7 cellular contexts compared by ENCODE assay signal in the genomic region with DNA sequence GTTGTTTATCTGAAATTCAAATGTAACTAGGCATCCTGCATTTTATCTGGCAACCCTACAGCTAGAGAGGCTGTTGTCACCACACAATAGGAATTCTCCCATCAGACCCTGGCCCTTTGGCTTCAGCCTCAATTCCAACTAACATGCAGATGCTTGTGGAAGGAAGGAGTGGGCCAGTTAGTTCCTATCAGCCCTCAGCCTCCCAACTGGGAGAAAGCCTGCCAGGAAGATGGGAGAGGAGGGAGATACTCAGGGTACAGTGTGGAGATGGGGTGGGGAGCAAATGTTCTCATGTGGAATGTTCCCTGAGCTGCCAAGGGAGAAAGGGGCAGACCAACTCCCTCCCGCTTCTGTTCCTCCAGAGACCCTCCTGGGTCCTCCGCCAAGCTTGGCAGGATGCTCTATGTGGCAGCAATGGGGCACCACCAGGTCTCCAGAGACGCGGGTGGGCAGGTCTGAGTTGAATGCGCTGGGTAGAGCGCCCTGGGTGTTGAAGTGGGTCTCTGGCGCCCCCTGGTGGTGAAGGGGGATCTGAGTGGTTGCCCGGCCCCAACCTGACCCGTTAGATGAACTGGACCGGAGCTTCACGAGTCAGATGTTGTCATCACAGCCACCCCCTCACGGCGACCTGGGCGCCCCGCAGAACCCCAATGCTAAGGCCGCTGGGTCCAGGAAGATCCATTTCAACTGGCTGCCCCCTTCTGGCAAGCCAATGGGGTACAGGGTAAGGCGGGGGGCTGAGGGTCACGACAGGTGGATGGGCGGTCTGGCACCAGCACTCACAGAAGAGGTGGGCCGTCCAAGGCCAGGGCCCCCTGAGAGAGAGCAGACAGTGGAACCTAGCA. TPM values are rescaled to one million over a fixed set of nuclear protein-coding genes. Genes with fewer than 3 reads are reported as not detected.
DNase-seq lines count a peak whose midpoint lies in the region; ATAC-seq, FAIRE-seq and TF ChIP-seq lines count a peak whose summit lies in the region.

No MANE protein-coding gene starts in this region.

- H3K36me3 Mint-ChIP-seq in activated naive CD8-positive, alpha-beta T cell treated with anti-CD3 and anti-CD28 coated beads for 36 hours = no peaks in the 10 kb centered on the region

- H3K9ac ChIP-seq in SU-DHL-6 (ENCODE audit: low read length) = no peak overlapping the region; the same call in 1 of the 2 replicates

- H3K27me3 Mint-ChIP-seq in activated naive CD8-positive, alpha-beta T cell treated with anti-CD3 and anti-CD28 coated beads for 36 hours = peaks cover 4% of the 10 kb centered on the region

- H3K27me3 ChIP-seq in SU-DHL-6 (ENCODE audit: low read length) = no peaks in the 10 kb centered on the region
- H3K27me3 ChIP-seq in prostate gland (replicated peaks; ENCODE audit: insufficient read depth) = no peaks in the 10 kb centered on the region

- peaks cover 4% of the 10 kb centered on the region; the same call in 1 of the 2 replicates for H3F3A ChIP-seq in SU-DHL-6 (ENCODE audit: insufficient read depth)

- no peaks in the 10 kb centered on the region for H3K9me3 ChIP-seq in SU-DHL-6 (ENCODE audit: insufficient read depth, low read length)
- H3K9me3 ChIP-seq in prostate gland = no peaks in the 10 kb centered on the region

- H3K4me1 Mint-ChIP-seq in activated naive CD8-positive, alpha-beta T cell treated with anti-CD3 and anti-CD28 coated beads for 36 hours = peaks cover 11% of the 10 kb centered on the region

- H3K27ac ChIP-seq in SU-DHL-6 (ENCODE audit: low read depth, low read length) = no peak overlapping the region
- peak overlapping the region; percentile 30 to 58 for H3K27ac ChIP-seq in prostate gland

- no peak overlapping the region for H2AFZ ChIP-seq in SU-DHL-6 (ENCODE audit: low read depth, low read length, severe bottlenecking)

- H3K4me2 ChIP-seq in SU-DHL-6 (ENCODE audit: low read depth, low read length, poor library complexity, severe bottlenecking) = no peak overlapping the region

- no peaks in the 10 kb centered on the region for H3K4me1 ChIP-seq in prostate gland (replicated peaks)

- TF ChIP-seq CTCF in SU-DHL-6 (IDR thresholded peaks at IDR 0.05; ENCODE audit: insufficient read depth, low read length, poor library complexity, severe bottlenecking) (peak; percentile 90), prostate gland (IDR thresholded peaks at IDR 0.05) (peak; percentile 93 to 98 (median 94))

- peak; percentile 82 for DNase-seq in GM12892 (ENCODE audit: insufficient read length)
- DNase-seq in NCI-H1092 treated with DMSO at 0.1 percent for 48 hours (lab: John Stamatoyannopoulos, UW) = peak; percentile 54
- DNase-seq in activated naive CD8-positive, alpha-beta T cell treated with anti-CD3 and anti-CD28 coated beads for 36 hours = peak; percentile 82
- peak; percentile 93 for DNase-seq in Right ventricle myocardium superior
- DNase-seq in prostate gland (ENCODE audit: low spot score) = peak; percentile 76
- DNase-seq in ureter (ENCODE audit: low spot score) = peak; percentile 83

- no peaks in the 10 kb centered on the region for H4K20me1 ChIP-seq in SU-DHL-6 (ENCODE audit: low read depth, low read length)

- peak; percentile 83 for ATAC-seq in Right ventricle myocardium superior (ENCODE audit: poor library complexity)

- no peak overlapping the region for H3K27ac Mint-ChIP-seq in activated naive CD8-positive, alpha-beta T cell treated with anti-CD3 and anti-CD28 coated beads for 36 hours

- TF ChIP-seq POLR2A in GM12892 (IDR thresholded peaks at IDR 0.05; ENCODE audit: low read depth, low read length) = no peak
- no peak for TF ChIP-seq POLR2A in prostate gland (IDR thresholded peaks at IDR 0.05)

- intact Hi-C loops in Right ventricle myocardium superior (cut with DNase I) (loop anchor here (2.0 to 5.0 kb wide), 2 partner anchors 69 to 117 kb away; a partner anchor contains a TSS), prostate gland (cut with DNase I) (loop anchor here (1.0 to 10.0 kb wide), 4 partner anchors 77 to 325 kb away; a partner anchor contains a TSS)

- H3K79me2 ChIP-seq in SU-DHL-6 (ENCODE audit: insufficient read depth, low read length) = no peaks in the 10 kb centered on the region

- H3K9me2 ChIP-seq in SU-DHL-6 (replicated peaks; ENCODE audit: insufficient read depth, low read length) = no peaks in the 10 kb centered on the region

- no peak overlapping the region for H3K4me3 ChIP-seq in SU-DHL-6 (ENCODE audit: insufficient read depth, low read length, poor library complexity, severe bottlenecking)
- H3K4me3 ChIP-seq in prostate gland = no peak overlapping the region

- FAIRE-seq in GM12892 (lab: Jason Lieb, UNC) = peak; percentile 56

- H3K36me3 ChIP-seq in SU-DHL-6 (ENCODE audit: low read length) (no peaks in the 10 kb centered on the region), prostate gland (no peaks in the 10 kb centered on the region)

- no peak overlapping the region for H3K4me3 Mint-ChIP-seq in activated naive CD8-positive, alpha-beta T cell treated with anti-CD3 and anti-CD28 coated beads for 36 hours

- 26% methylated on average over 20 of the region's 20 CpGs for WGBS in prostate gland

- no peaks in the 10 kb centered on the region for H3K9me3 Mint-ChIP-seq in activated naive CD8-positive, alpha-beta T cell treated with anti-CD3 and anti-CD28 coated beads for 36 hours

RNA-seq across cellular contexts. Expression of a gene that starts 15.2 kb away (rescaled TPM):
- 9.4 TPM for polyA plus RNA-seq in GM12892 (2012; ENCODE audit: missing spikeins)
- total RNA-seq in activated naive CD8-positive, alpha-beta T cell treated with anti-CD3 and anti-CD28 coated beads for 36 hours = 10 to 100 TPM; 33.2 to 33.6 TPM
- total RNA-seq in Right ventricle myocardium superior (23.3 TPM), prostate gland (10 to 100 TPM; 28.1 to 28.5 TPM), ureter (24.2 TPM)

RNA-seq across cellular contexts. Expression of a gene that starts 28.5 kb away (rescaled TPM):
- 1.1 TPM for polyA plus RNA-seq in GM12892 (2012; ENCODE audit: missing spikeins)
- 1 to 10 TPM in 1 of 2 experiments, under 1 TPM in 1; 0.64 to 1.4 TPM for total RNA-seq in activated naive CD8-positive, alpha-beta T cell treated with anti-CD3 and anti-CD28 coated beads for 36 hours
- total RNA-seq in Right ventricle myocardium superior (9.4 TPM), prostate gland (100 to 1,000 TPM in 1 of 2 donors, 10 to 100 TPM in 1; 81.0 to 105 TPM), ureter (303 TPM)

RNA-seq across cellular contexts. Expression of a gene that starts 34.8 kb away (rescaled TPM):
- 26.4 TPM for polyA plus RNA-seq in GM12892 (2012; ENCODE audit: missing spikeins)
- 10 to 100 TPM; 26.9 to 27.4 TPM for total RNA-seq in activated naive CD8-positive, alpha-beta T cell treated with anti-CD3 and anti-CD28 coated beads for 36 hours
- total RNA-seq in Right ventricle myocardium superior (14.3 TPM), prostate gland (10 to 100 TPM; 68.9 to 72.5 TPM), ureter (49.2 TPM)
